ENCODE assay signal across 8 cellular contexts in the genomic region with DNA sequence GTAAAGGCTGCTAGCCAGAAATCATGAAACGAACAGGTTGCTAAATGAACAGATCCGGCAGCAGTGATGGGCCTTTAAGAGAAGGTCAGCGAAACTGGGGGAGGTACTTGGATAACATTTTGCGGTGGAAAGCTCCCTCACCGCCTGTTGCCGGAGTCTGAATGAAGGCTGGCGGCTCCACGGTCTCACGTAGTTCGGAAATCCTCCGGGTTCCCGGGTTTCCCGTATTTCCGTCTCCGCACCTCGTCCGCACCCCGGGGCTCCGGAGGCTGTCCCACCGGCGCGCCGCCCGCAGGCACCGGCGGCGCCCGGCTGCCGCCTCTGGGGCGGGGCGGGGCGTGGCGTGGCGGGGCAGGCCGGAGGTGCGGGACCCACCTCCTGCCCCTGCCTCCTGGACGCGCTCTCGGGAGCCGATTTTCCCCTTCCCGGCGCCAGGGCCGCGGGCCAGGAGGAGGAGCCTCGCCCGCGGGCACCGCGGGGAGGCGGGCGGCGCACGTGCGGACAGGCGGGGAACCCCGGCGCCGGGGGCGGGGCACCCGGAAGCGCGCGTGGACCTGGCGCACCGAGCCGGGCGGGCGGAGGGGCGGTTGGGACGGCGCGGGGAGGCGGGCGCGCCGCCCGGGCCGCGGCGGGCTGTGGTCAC. TPM values are rescaled to one million over a fixed set of nuclear protein-coding genes. Genes with fewer than 3 reads are reported as not detected.
DNase-seq lines count a peak whose midpoint lies in the region; ATAC-seq and TF ChIP-seq lines count a peak whose summit lies in the region.

A gene with protein sequence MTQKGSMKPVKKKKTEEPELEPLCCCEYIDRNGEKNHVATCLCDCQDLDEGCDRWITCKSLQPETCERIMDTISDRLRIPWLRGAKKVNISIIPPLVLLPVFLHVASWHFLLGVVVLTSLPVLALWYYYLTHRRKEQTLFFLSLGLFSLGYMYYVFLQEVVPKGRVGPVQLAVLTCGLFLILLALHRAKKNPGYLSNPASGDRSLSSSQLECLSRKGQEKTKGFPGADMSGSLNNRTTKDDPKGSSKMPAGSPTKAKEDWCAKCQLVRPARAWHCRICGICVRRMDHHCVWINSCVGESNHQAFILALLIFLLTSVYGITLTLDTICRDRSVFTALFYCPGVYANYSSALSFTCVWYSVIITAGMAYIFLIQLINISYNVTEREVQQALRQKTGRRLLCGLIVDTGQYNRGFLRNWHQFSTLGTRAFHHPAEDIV (plus strand): TSS at position 642 of the 643 bp plus-strand sequence. CDS start 790 bp downstream, outside the sequence.

- no peak for TF ChIP-seq CTCF in BJ (IDR thresholded peaks at IDR 0.05; ENCODE audit: insufficient read depth, low read depth, low read length)

- CTCF ChIA-PET in BJ (lab: Yijun Ruan, JAX) = no interaction called here

- H3K36me3 ChIP-seq in BJ (ENCODE audit: control insufficient read depth, insufficient read depth, low read length) = no peaks in the 10 kb centered on the region

- peak within 1 kb of the TSS; percentile 56 for H3K4me3 ChIP-seq in BJ (ENCODE audit: low read depth, low read length)

- ATAC-seq in GM19328 (IDR thresholded peaks at IDR 0.05; ENCODE audit: unreplicated experiment) = peak; percentile 77
- peak; percentile 65 for ATAC-seq in HG03442 (IDR thresholded peaks at IDR 0.05; ENCODE audit: unreplicated experiment)

- DNase-seq in BJ (ENCODE audit: low read depth) (no peak), NCI-H524 treated with DMSO at 0.1 percent for 48 hours (lab: John Stamatoyannopoulos, UW) (peak; percentile 21), ecto neural progenitor cell (ENCODE audit: low spot score) (peak; percentile 79), medulla oblongata (ENCODE audit: extremely low spot score) (peak; percentile 25)
- DNase-seq in activated CD4-positive, alpha-beta T cell treated with anti-CD3 and anti-CD28 coated beads, Interleukin-2, amount 50 U/mL, for 48 hours = peak; percentile 60 to 66
- DNase-seq in stimulated activated CD8-positive, alpha-beta memory T cell treated with anti-CD3 and anti-CD28 coated beads, Interleukin-12 subunit alpha, Interleukin-12 subunit beta, amount 100 ng/mL, for 1 hour (ENCODE audit: low read depth) = peak; percentile 29

- POLR2A ChIA-PET in BJ (lab: Charles Lee) = interaction anchor here (0.6 kb wide), 1 partner anchor 56 kb away, joined by 10 read pairs; no protein-coding TSS in a partner anchor

- no peaks in the 10 kb centered on the region for H3K27me3 ChIP-seq in BJ (ENCODE audit: control insufficient read depth, insufficient read depth, low read length)

RNA-seq across cellular contexts. Expression of the gene that starts here (rescaled TPM):
- 2.1 and 2.5 TPM in 2 replicates for polyA plus RNA-seq in BJ (2011; rRNA removed)
- polyA minus RNA-seq in BJ (2011; rRNA and poly(A)+ RNA removed) = 1.6 and 3.1 TPM in 2 replicates
